ENCODE assay signal across 13 cellular contexts in the genomic region with DNA sequence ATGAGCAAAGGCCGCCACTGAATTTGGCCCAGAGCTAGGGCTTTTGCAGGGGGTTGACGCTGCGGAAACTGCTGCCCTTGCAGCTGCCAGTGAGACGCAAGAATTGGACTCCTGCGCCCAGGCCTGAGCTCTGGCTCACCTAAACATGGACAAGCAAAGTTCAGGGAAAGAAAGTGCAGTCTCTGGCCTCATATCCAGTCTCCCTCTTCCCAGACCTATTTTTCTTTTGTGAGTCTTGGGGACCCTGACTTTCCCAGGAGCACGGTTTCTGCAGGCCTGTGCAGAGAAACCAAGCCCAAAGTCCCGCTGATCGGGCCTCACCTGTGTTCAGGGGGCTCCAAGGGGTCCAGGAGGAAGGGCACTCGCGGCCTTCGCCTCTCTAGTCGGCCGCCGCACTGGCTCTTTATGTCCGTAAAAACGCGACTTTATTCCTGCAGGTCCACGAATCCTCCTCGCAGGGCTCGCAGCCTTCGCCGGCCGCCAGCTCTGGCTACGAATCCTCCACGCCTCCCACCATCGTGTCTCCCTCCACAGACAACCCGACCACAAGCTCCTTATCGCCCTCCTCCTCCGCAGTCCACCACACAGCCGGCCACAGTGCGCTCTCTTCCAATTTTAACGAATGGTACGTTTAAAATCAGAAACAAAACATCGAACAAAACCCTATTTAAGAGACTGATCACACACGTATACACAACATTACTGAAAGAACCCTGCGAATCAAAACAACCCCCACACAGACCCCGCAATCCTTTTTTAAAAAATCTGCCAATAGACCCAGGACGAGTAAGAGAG. TPM values are rescaled to one million over a fixed set of nuclear protein-coding genes. Genes with fewer than 3 reads are reported as not detected.
DNase-seq lines count a peak whose midpoint lies in the region; ATAC-seq and TF ChIP-seq lines count a peak whose summit lies in the region.
"Had no signal": no experiment of that assay in that cellular context is flagged by ENCODE, and none has a peak within 500 bp of the region (broad histone marks: within the 10 kb centered on the region; RNA-seq: fewer than 3 reads in every experiment).

No MANE protein-coding gene starts in this region.

- H3K27me3 ChIP-seq in AG04450 (ENCODE audit: control insufficient read depth, insufficient read depth, low read length) (peaks cover 88% of the 10 kb centered on the region), HUES64 (ENCODE audit: insufficient read depth, low read length) (peaks cover 100% of the 10 kb centered on the region)

- H3K4me1 Mint-ChIP-seq in naive B cell, result peaks cover 9 to 37% (median 27%) of the 10 kb centered on the region in 3 donors

- WGBS in HUES64, result under 1% methylated on average over 38 of the region's 38 CpGs

- H3K4me3 ChIP-seq in AG04450 (ENCODE audit: low read depth, low read length), result peak overlapping the region; percentile 25; the same call in 1 of the 2 replicates
- peak overlapping the region; percentile 55 for H3K4me3 ChIP-seq in HUES64 (ENCODE audit: low read length)
- peak overlapping the region; percentile 90 for H3K4me3 ChIP-seq in choroid plexus epithelial cell (ENCODE audit: low read depth, low read length)

- POLR2A ChIA-PET in AG04450 (lab: Yijun Ruan, JAX), result no interaction called here

- CTCF ChIA-PET in AG04450 (lab: Charles Lee), result no interaction called here

- ATAC-seq in naive B cell (ENCODE audit: low read depth in 2 of 2), result no peak

- peaks cover 14% of the 10 kb centered on the region; the same call in 1 of the 2 replicates for H3K9me3 ChIP-seq in AG04450 (ENCODE audit: control insufficient read depth, insufficient read depth, low read length)
- no peaks in the 10 kb centered on the region for H3K9me3 ChIP-seq in HUES64 (ENCODE audit: insufficient read depth, low read depth, low read length)
- H3K9me3 ChIP-seq: Peyer's patch, uterus had no signal

- H3K9me3 Mint-ChIP-seq in naive B cell, result peaks cover 3 to 48% (median 19%) of the 10 kb centered on the region in 7 donors

- H3K4me1 ChIP-seq in HUES64 (ENCODE audit: insufficient read depth, low read length), result peaks cover 58% of the 10 kb centered on the region

- H3K4me3 Mint-ChIP-seq in naive B cell, result peak overlapping the region; percentile 66 to 87 (median 82)

- H3K27ac ChIP-seq in AG04450 (ENCODE audit: low read depth, low read length), result no peak overlapping the region
- no peak overlapping the region for H3K27ac ChIP-seq in HUES64 (ENCODE audit: low read depth, low read length)
- H3K27ac ChIP-seq: Peyer's patch, uterus had no signal

- H3K36me3 Mint-ChIP-seq in naive B cell, result peaks cover 0 to 31% of the 10 kb centered on the region in 2 donors

- H3K9ac ChIP-seq in HUES64 (ENCODE audit: low read depth, low read length), result 0 out of 2 replicates have a peak overlapping the region, but pooled peaks have one; percentile 18

- no peak for TF ChIP-seq CTCF in AG04450 (IDR thresholded peaks at IDR 0.05; ENCODE audit: low read depth, low read length)
- TF ChIP-seq CTCF in choroid plexus epithelial cell (conservative IDR thresholded peaks at IDR 0.05; ENCODE audit: low read depth, low read length), result no peak

- DNase-seq in AG04450 (ENCODE audit: low read depth, low spot score), result no peak
- peak; percentile 65 for DNase-seq in choroid plexus epithelial cell (ENCODE audit: low read depth)
- no peak for DNase-seq in naive B cell
- no peak for DNase-seq in NCI-H2227 (lab: John Stamatoyannopoulos, UW; ENCODE audit: unreplicated experiment)
- DNase-seq in NAMALWA (ENCODE audit: low spot score), result no peak
- no peak for DNase-seq in NCI-H2227 treated with DMSO at 0.1 percent for 48 hours (lab: John Stamatoyannopoulos, UW)
- DNase-seq in C1 segment of cervical spinal cord (lab: John Stamatoyannopoulos, UW), result no peak
- DNase-seq: DMS 273 treated with DMSO at 0.1 percent for 48 hours; head of caudate nucleus; Peyer's patch; stimulated activated CD4-positive, alpha-beta T cell treated with anti-CD3 and anti-CD28 coated beads, Interleukin-12 subunit alpha, Interleukin-12 subunit beta, amount 100 ng/mL, for 4 hours; uterus had no signal

- H3K27ac Mint-ChIP-seq in naive B cell, result peak overlapping the region in 5 of 6 donors; percentile 36 to 96 (median 73)

- H3K27me3 Mint-ChIP-seq in naive B cell, result peaks cover 54 to 77% (median 72%) of the 10 kb centered on the region in 3 donors

- no peaks in the 10 kb centered on the region for H3K36me3 ChIP-seq in HUES64 (ENCODE audit: insufficient read depth, low read length)
- H3K36me3 ChIP-seq: Peyer's patch, uterus had no signal

RNA-seq across cellular contexts. Expression of gene ZIC1, which starts 3.9 kb away (rescaled TPM):
- polyA plus RNA-seq in AG04450 (2011; rRNA removed) (not detected in 2 replicates), naive B cell (ENCODE audit: low read depth in 6 of 6) (not detected)
- polyA minus RNA-seq in AG04450 (2011; rRNA and poly(A)+ RNA removed), result not detected in 2 replicates
- polyA plus RNA-seq in HUES64 (2013, experiment 1 of 2), result 5.2 TPM
- polyA plus RNA-seq in HUES64 (2013, experiment 2 of 2), result 19.0 TPM

RNA-seq across cellular contexts. Expression of gene ZIC4, which starts 6.8 kb away (rescaled TPM):
- polyA plus RNA-seq in AG04450 (2011; rRNA removed) (not detected in 2 replicates), naive B cell (ENCODE audit: low read depth in 6 of 6) (not detected)
- not detected in 2 replicates for polyA minus RNA-seq in AG04450 (2011; rRNA and poly(A)+ RNA removed)
- 0.40 TPM for polyA plus RNA-seq in HUES64 (2013, experiment 1 of 2)
- polyA plus RNA-seq in HUES64 (2013, experiment 2 of 2), result 2.3 TPM

Comparison
In these comparisons a context has a peak if more than half of its experiments do, and no peak if none do; other contexts are left out.
1. H3K4me3 ChIP-seq: peak in every context shown above with its lines; median percentile 90 in choroid plexus epithelial cell; 55 in HUES64; 25 in AG04450.